Comparison of ENCODE assay signal across 25 cellular contexts in the genomic region with DNA sequence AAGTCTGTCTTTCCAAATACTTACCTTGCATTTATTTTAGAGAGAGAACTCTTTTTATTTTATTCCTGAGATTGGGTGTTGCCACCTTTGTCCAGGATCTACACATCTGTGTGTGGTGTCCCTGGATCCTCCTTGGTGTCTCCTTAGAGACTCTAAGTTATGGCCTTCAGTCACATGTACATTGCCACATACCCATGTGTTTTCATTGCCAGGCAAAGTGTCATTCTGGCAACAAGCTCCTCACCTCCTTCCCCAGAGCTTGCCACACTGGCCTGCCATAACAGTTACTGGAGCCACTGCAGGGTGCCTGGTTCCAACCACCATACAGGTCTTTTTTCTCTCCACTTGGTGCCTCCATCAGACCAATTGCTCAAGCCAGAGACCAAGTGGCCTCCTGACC.
"Had no signal": no experiment of that assay in that cellular context is flagged by ENCODE, and none has a peak within 500 bp of the region (broad histone marks: within the 10 kb centered on the region; RNA-seq: fewer than 3 reads in every experiment).

No MANE protein-coding gene starts in this region.

- H3K4me1 Mint-ChIP-seq: activated CD4-positive, alpha-beta T cell treated with anti-CD3 and anti-CD28 coated beads, Interleukin-2, amount 10 ng/mL, durations not matched to agents 7 days and 5 days; activated naive CD8-positive, alpha-beta T cell treated with anti-CD3 and anti-CD28 coated beads, Interleukin-2, amount 50 U/mL, for 24 hours; T-cell had no signal

- H3K27me3 ChIP-seq: ascending aorta had no signal

- H2AFZ ChIP-seq: PC-9 had no signal

- H3K27ac Mint-ChIP-seq: activated CD4-positive, alpha-beta memory T cell treated with anti-CD3 and anti-CD28 coated beads for 36 hours; activated CD4-positive, alpha-beta T cell treated with anti-CD3 and anti-CD28 coated beads, Interleukin-2, amount 10 ng/mL, durations not matched to agents 7 days and 5 days; activated naive CD4-positive, alpha-beta T cell treated with anti-CD3 and anti-CD28 coated beads, Interleukin-2, amount 50 U/mL, for 72 hours; activated naive CD8-positive, alpha-beta T cell treated with anti-CD3 and anti-CD28 coated beads, Interleukin-2, amount 50 U/mL, for 24 hours; T-cell had no signal

- H3K36me3 ChIP-seq: ascending aorta, cardiac muscle cell had no signal

- H3K4me3 ChIP-seq: ascending aorta, cardiac muscle cell, PC-9 had no signal

- H3K27me3 Mint-ChIP-seq: activated CD4-positive, alpha-beta T cell treated with anti-CD3 and anti-CD28 coated beads, Interleukin-2, amount 10 ng/mL, durations not matched to agents 7 days and 5 days; brain had no signal

- ATAC-seq: activated naive CD4-positive, alpha-beta T cell treated with anti-CD3 and anti-CD28 coated beads, Interleukin-2, amount 50 U/mL, for 72 hours; activated naive CD8-positive, alpha-beta T cell treated with anti-CD3 and anti-CD28 coated beads, Interleukin-2, amount 50 U/mL, for 24 hours; activated T-cell treated with anti-CD3 and anti-CD28 coated beads, Interleukin-2, amount 50 U/mL, for 4 hours; T-cell had no signal

- DNase-seq: activated CD4-positive, alpha-beta memory T cell treated with anti-CD3 and anti-CD28 coated beads for 36 hours; activated CD4-positive, alpha-beta T cell treated with anti-CD3 and anti-CD28 coated beads, Interleukin-2, amount 10 ng/mL, durations not matched to agents 7 days and 5 days; activated CD4-positive, CD25-positive, alpha-beta regulatory T cell; activated CD8-positive, alpha-beta memory T cell treated with anti-CD3 and anti-CD28 coated beads for 24 hours; activated effector memory CD4-positive, alpha-beta T cell treated with anti-CD3 and anti-CD28 coated beads, Interleukin-2, amount 50 U/mL, for 16 hours; activated naive CD4-positive, alpha-beta T cell treated with Interleukin-2 at 50 U/mL for 16 hours; activated naive CD8-positive, alpha-beta T cell treated with anti-CD3 and anti-CD28 coated beads, Interleukin-2, amount 50 U/mL, for 24 hours; activated T-cell treated with anti-CD3 and anti-CD28 coated beads, Interleukin-2, amount 50 U/mL, for 4 hours; amniotic stem cell; NCI-H1105 treated with DMSO at 0.1 percent for 48 hours; NCI-H1436 treated with DMSO at 0.1 percent for 48 hours; NCI-H187; NCI-H2081 treated with DMSO at 0.1 percent for 48 hours; NCI-H446; NCI-H524; PC-9; SHP77 treated with DMSO at 0.1 percent for 48 hours; T-cell; T-helper 2 cell; T1000 had no signal

- H3K4me3 Mint-ChIP-seq: activated CD4-positive, alpha-beta memory T cell treated with anti-CD3 and anti-CD28 coated beads for 36 hours; activated CD4-positive, alpha-beta T cell treated with anti-CD3 and anti-CD28 coated beads, Interleukin-2, amount 10 ng/mL, durations not matched to agents 7 days and 5 days; activated naive CD8-positive, alpha-beta T cell treated with anti-CD3 and anti-CD28 coated beads, Interleukin-2, amount 50 U/mL, for 24 hours; activated T-cell treated with anti-CD3 and anti-CD28 coated beads, Interleukin-2, amount 50 U/mL, for 4 hours; brain; T-cell had no signal

- H3K27ac ChIP-seq: ascending aorta, cardiac muscle cell, PC-9, VCaP had no signal

- H3K36me3 Mint-ChIP-seq: activated CD4-positive, alpha-beta memory T cell treated with anti-CD3 and anti-CD28 coated beads for 36 hours; activated naive CD4-positive, alpha-beta T cell treated with anti-CD3 and anti-CD28 coated beads, Interleukin-2, amount 50 U/mL, for 72 hours; brain; T-cell had no signal

- H3K4me1 ChIP-seq: ascending aorta had no signal

- H3K9me3 Mint-ChIP-seq: activated naive CD8-positive, alpha-beta T cell treated with anti-CD3 and anti-CD28 coated beads, Interleukin-2, amount 50 U/mL, for 24 hours had no signal
